Comparison of ENCODE assay signal across 36 cellular contexts in the genomic region with DNA sequence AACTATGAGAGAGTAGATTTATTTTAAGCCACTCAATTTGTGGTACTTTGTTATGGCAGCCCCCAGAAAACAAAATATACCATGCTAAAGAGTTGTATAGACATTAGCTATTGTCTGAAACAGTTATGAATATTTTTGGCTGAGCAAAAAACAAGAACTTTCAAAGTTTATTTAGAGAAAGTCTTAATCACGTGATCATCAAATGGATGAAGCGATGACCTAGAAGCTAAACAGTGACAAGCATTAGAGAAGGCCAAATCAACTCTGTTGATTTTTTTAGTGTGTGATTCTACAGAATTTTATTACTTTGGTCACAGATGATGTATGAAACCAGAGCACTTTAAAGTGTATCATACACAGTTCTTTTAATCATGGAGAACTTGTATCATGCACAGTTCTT.
"Had no signal": no experiment of that assay in that cellular context is flagged by ENCODE, and none has a peak within 500 bp of the region (broad histone marks: within the 10 kb centered on the region; RNA-seq: fewer than 3 reads in every experiment).

No MANE protein-coding gene starts in this region.

- H3K4me3 ChIP-seq: MG63 had no signal

- H3K36me3 ChIP-seq: MG63 had no signal

- H3K9me3 ChIP-seq: MG63 had no signal

- H3K27me3 ChIP-seq: MG63 had no signal

- DNase-seq: Karpas-422, Kasumi-1, MG63, MM.1S, MV-4-11, NCI-H1048, NCI-H1092, NCI-H1092 treated with DMSO at 0.1 percent for 48 hours, NCI-H1105, NCI-H1105 treated with DMSO at 0.1 percent for 48 hours, NCI-H1417, NCI-H1417 treated with DMSO at 0.1 percent for 48 hours, NCI-H1436, NCI-H1436 treated with DMSO at 0.1 percent for 48 hours, NCI-H146, NCI-H1694, NCI-H1694 treated with DMSO at 0.1 percent for 48 hours, NCI-H187, NCI-H187 treated with DMSO at 0.1 percent for 48 hours, NCI-H1930, NCI-H2029, NCI-H2029 treated with DMSO at 0.1 percent for 48 hours, NCI-H2081, NCI-H2081 treated with DMSO at 0.1 percent for 48 hours, NCI-H2107, NCI-H2171, NCI-H2171 treated with DMSO at 0.1 percent for 48 hours, NCI-H2227 treated with DMSO at 0.1 percent for 48 hours, NCI-H226, NCI-H345, NCI-H446, NCI-H446 treated with DMSO at 0.1 percent for 48 hours, NCI-H510A, NCI-H510A treated with DMSO at 0.1 percent for 48 hours, NCI-H524, NCI-H524 treated with DMSO at 0.1 percent for 48 hours had no signal
